14 cellular contexts compared by ENCODE assay signal in genomic region chr5:160547061-160547460, GRCh38.
DNase-seq lines count a peak whose midpoint lies in the region; ATAC-seq, FAIRE-seq and TF ChIP-seq lines count a peak whose summit lies in the region.
"Had no signal": no experiment of that assay in that cellular context is flagged by ENCODE, and none has a peak within 500 bp of the region (broad histone marks: within the 10 kb centered on the region; RNA-seq: fewer than 3 reads in every experiment).

No MANE protein-coding gene starts in this region.

- H3K36me3 ChIP-seq in bronchial epithelial cell (ENCODE audit: control insufficient read depth, insufficient read depth, low read length), result no peaks in the 10 kb centered on the region

- no peak for FAIRE-seq in bronchial epithelial cell (lab: Jason Lieb, UNC)
- FAIRE-seq: H54 had no signal

- no peak for TF ChIP-seq CTCF in bronchial epithelial cell (IDR thresholded peaks at IDR 0.05; ENCODE audit: insufficient read depth, low read length, severe bottlenecking)

- no peaks in the 10 kb centered on the region for H3K27me3 ChIP-seq in bronchial epithelial cell (ENCODE audit: control insufficient read depth, insufficient read depth, low read length)

- peak overlapping the region; percentile 11 for H3K27ac Mint-ChIP-seq in activated naive CD8-positive, alpha-beta T cell
- H3K27ac Mint-ChIP-seq in activated naive CD8-positive, alpha-beta T cell treated with anti-CD3 and anti-CD28 coated beads for 36 hours, result no peak overlapping the region
- H3K27ac Mint-ChIP-seq: CD8-positive, alpha-beta T cell had no signal

- H3K4me3 ChIP-seq in bronchial epithelial cell (ENCODE audit: low read depth, low read length), result no peak overlapping the region
- H3K4me3 ChIP-seq: GM23248 had no signal

- DNase-seq in DMS53 (lab: John Stamatoyannopoulos, UW) (peak; percentile 43), DMS53 treated with DMSO at 0.1 percent for 48 hours (lab: John Stamatoyannopoulos, UW; ENCODE audit: unreplicated experiment) (no peak), bronchial epithelial cell (ENCODE audit: low read depth) (peak; percentile 18), kidney tubule cell (ENCODE audit: low spot score) (peak; percentile 83), SKM-1 treated with dmso at 0.1 percent for 144 hours (lab: John Stamatoyannopoulos, UW; ENCODE audit: unreplicated experiment) (no peak)
- DNase-seq in activated naive CD8-positive, alpha-beta T cell treated with anti-CD3 and anti-CD28 coated beads for 36 hours, result no peak
- DNase-seq: CD8-positive, alpha-beta T cell; COR-L47; GM23248 had no signal

- no peak for ATAC-seq in HG02970 (IDR thresholded peaks at IDR 0.05; ENCODE audit: low FRiP score, unreplicated experiment)
- ATAC-seq: CD8-positive, alpha-beta T cell; HCT116 had no signal

- no peaks in the 10 kb centered on the region for H3K36me3 Mint-ChIP-seq in activated naive CD8-positive, alpha-beta T cell
- H3K36me3 Mint-ChIP-seq in activated naive CD8-positive, alpha-beta T cell treated with anti-CD3 and anti-CD28 coated beads for 36 hours, result no peaks in the 10 kb centered on the region
- H3K36me3 Mint-ChIP-seq: CD14-positive monocyte; CD8-positive, alpha-beta T cell had no signal

- peaks cover 3% of the 10 kb centered on the region for H3K9me3 Mint-ChIP-seq in activated naive CD8-positive, alpha-beta T cell (ENCODE audit: low read depth)
- H3K9me3 Mint-ChIP-seq in activated naive CD8-positive, alpha-beta T cell treated with anti-CD3 and anti-CD28 coated beads for 36 hours, result no peaks in the 10 kb centered on the region

- H3K4me1 Mint-ChIP-seq in activated naive CD8-positive, alpha-beta T cell (ENCODE audit: low read depth), result peaks cover 16% of the 10 kb centered on the region
- H3K4me1 Mint-ChIP-seq in activated naive CD8-positive, alpha-beta T cell treated with anti-CD3 and anti-CD28 coated beads for 36 hours, result no peaks in the 10 kb centered on the region
- H3K4me1 Mint-ChIP-seq: CD14-positive monocyte had no signal

- no peak overlapping the region for H3K4me3 Mint-ChIP-seq in activated naive CD8-positive, alpha-beta T cell
- no peak overlapping the region for H3K4me3 Mint-ChIP-seq in activated naive CD8-positive, alpha-beta T cell treated with anti-CD3 and anti-CD28 coated beads for 36 hours
- H3K4me3 Mint-ChIP-seq: CD14-positive monocyte; CD8-positive, alpha-beta T cell had no signal

- peaks cover 10% of the 10 kb centered on the region for H3K27me3 Mint-ChIP-seq in activated naive CD8-positive, alpha-beta T cell
- H3K27me3 Mint-ChIP-seq in activated naive CD8-positive, alpha-beta T cell treated with anti-CD3 and anti-CD28 coated beads for 36 hours, result peaks cover 9% of the 10 kb centered on the region

Comparison
In these comparisons a context has a peak if more than half of its experiments do, and no peak if none do; other contexts are left out.
1. DNase-seq: peak in DMS53 (single experiment), bronchial epithelial cell (single experiment) and kidney tubule cell (single experiment); none in DMS53 treated with DMSO at 0.1 percent for 48 hours (single experiment), activated naive CD8-positive, alpha-beta T cell treated with anti-CD3 and anti-CD28 coated beads for 36 hours (single experiment) and SKM-1 treated with dmso at 0.1 percent for 144 hours (single experiment).